ENCODE assay signal across 19 cellular contexts in the genomic region with DNA sequence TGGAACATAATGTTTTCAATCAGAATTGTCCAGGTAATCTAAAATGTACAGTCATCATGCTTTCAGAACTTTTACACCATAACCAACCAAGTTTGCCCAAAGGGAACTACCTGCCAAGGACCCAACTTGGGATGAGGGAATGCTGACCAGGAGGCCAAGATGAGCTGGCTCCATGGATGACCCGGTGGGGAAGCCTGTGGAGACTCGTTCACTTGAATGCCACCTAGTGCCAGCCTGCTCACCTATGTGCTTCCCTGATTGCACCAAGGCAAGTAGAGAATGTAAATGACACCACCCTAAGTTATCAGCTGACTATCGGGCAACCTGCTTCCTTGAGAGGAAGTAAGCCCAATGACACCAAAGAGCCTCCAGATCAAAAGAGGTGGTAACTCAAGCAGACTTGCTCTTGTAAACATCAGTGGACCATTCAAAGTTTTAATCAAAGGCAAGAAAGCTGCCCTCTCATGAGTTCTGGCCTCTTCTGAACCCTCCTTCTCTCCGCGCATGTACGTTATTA.
A peak's percentile ranks its signal among the peaks of the same experiment; 100 is the strongest.
DNase-seq lines count a peak whose midpoint lies in the region; ATAC-seq and TF ChIP-seq lines count a peak whose summit lies in the region.
"Had no signal": no experiment of that assay in that cellular context is flagged by ENCODE, and none has a peak within 500 bp of the region (broad histone marks: within the 10 kb centered on the region; RNA-seq: fewer than 3 reads in every experiment).

No MANE protein-coding gene starts in this region.

- H3K27me3 Mint-ChIP-seq in activated T-cell treated with anti-CD3 and anti-CD28 coated beads, Interleukin-2, amount 50 U/mL, for 72 hours (ENCODE audit: low read depth): peaks cover 1% of the 10 kb centered on the region
- H3K27me3 Mint-ChIP-seq in GM23338 (ENCODE audit: insufficient read depth, low read depth, poor library complexity): no peaks in the 10 kb centered on the region
- H3K27me3 Mint-ChIP-seq in activated naive CD8-positive, alpha-beta T cell treated with anti-CD3 and anti-CD28 coated beads for 36 hours: no peaks in the 10 kb centered on the region

- in situ Hi-C loops in gastrocnemius medialis (cut with MboI; ENCODE audit: low sequenced_read_pairs in 4 of 4): loop anchor here in 2 of 4 donors (5.0 to 10.0 kb wide), 2 partner anchors 52 to 54 kb away; no protein-coding TSS in a partner anchor

- H3K4me3 ChIP-seq in GM23338: no peak overlapping the region
- no peak overlapping the region for H3K4me3 ChIP-seq in gastrocnemius medialis
- no peak overlapping the region for H3K4me3 ChIP-seq in thyroid gland (replicated peaks in 1 of 3)
- H3K4me3 ChIP-seq: A549, GM12878 had no signal

- no peak for TF ChIP-seq POLR2A in gastrocnemius medialis (IDR thresholded peaks at IDR 0.05)
- TF ChIP-seq POLR2A in thyroid gland (IDR thresholded peaks at IDR 0.05): no peak

- H2AFZ ChIP-seq in GM23338: no peak overlapping the region

- H3K36me3 Mint-ChIP-seq in activated T-cell treated with anti-CD3 and anti-CD28 coated beads, Interleukin-2, amount 50 U/mL, for 72 hours (ENCODE audit: insufficient read depth in 2 of 2): no peaks in the 10 kb centered on the region
- H3K36me3 Mint-ChIP-seq in GM23338 (ENCODE audit: low read depth): no peaks in the 10 kb centered on the region; the same call in 2 of the 3 replicates
- no peaks in the 10 kb centered on the region for H3K36me3 Mint-ChIP-seq in activated naive CD8-positive, alpha-beta T cell treated with anti-CD3 and anti-CD28 coated beads for 36 hours

- no peaks in the 10 kb centered on the region for H3K79me2 ChIP-seq in GM23338 (replicated peaks; ENCODE audit: insufficient read depth)

- intact Hi-C loops in gastrocnemius medialis (cut with DNase I; ENCODE audit: low total_unique reads) (no loop called here), thyroid gland (cut with DNase I) (no loop called here)

- peaks cover 5% of the 10 kb centered on the region; the same call in 1 of the 2 replicates for H3K9me2 ChIP-seq in GM23338 (ENCODE audit: insufficient read depth)

- no peaks in the 10 kb centered on the region for H3K9me3 Mint-ChIP-seq in activated T-cell treated with anti-CD3 and anti-CD28 coated beads, Interleukin-2, amount 50 U/mL, for 72 hours
- no peaks in the 10 kb centered on the region for H3K9me3 Mint-ChIP-seq in GM23338
- H3K9me3 Mint-ChIP-seq in activated naive CD8-positive, alpha-beta T cell treated with anti-CD3 and anti-CD28 coated beads for 36 hours: no peaks in the 10 kb centered on the region

- H3K27me3 ChIP-seq in GM23338 (ENCODE audit: insufficient read depth): no peaks in the 10 kb centered on the region
- no peaks in the 10 kb centered on the region for H3K27me3 ChIP-seq in gastrocnemius medialis
- H3K27me3 ChIP-seq in thyroid gland: no peaks in the 10 kb centered on the region

- no peak overlapping the region for H3K4me3 Mint-ChIP-seq in activated T-cell treated with anti-CD3 and anti-CD28 coated beads, Interleukin-2, amount 50 U/mL, for 72 hours
- H3K4me3 Mint-ChIP-seq in GM23338: no peak overlapping the region
- no peak overlapping the region for H3K4me3 Mint-ChIP-seq in activated naive CD8-positive, alpha-beta T cell treated with anti-CD3 and anti-CD28 coated beads for 36 hours

- TF ChIP-seq CTCF in GM23338 (conservative IDR thresholded peaks at IDR 0.05; ENCODE audit: low read depth in 2 of 2) (no peak), gastrocnemius medialis (IDR thresholded peaks at IDR 0.05 in 4 of 5, conservative IDR thresholded peaks at IDR 0.05 in 1 of 5) (no peak), thyroid gland (IDR thresholded peaks at IDR 0.05) (no peak)

- H3F3A ChIP-seq in GM23338 (replicated peaks; ENCODE audit: low read depth): no peaks in the 10 kb centered on the region

- WGBS in thyroid gland, 2 donors: 95 to 99% methylated on average over 6 of the region's 6 CpGs

- no peaks in the 10 kb centered on the region for H3K4me1 ChIP-seq in GM23338 (ENCODE audit: insufficient read depth)
- H3K4me1 ChIP-seq in gastrocnemius medialis: peaks cover 45 to 56% of the 10 kb centered on the region in 2 donors
- H3K4me1 ChIP-seq in thyroid gland: peaks cover 0 to 6% of the 10 kb centered on the region in 2 donors

- H4K20me1 ChIP-seq in GM23338 (replicated peaks; ENCODE audit: insufficient read depth): no peaks in the 10 kb centered on the region

- H3K4me2 ChIP-seq in GM23338: no peak overlapping the region
- H3K4me2 ChIP-seq: A549 had no signal

- H3K27ac Mint-ChIP-seq in activated T-cell treated with anti-CD3 and anti-CD28 coated beads, Interleukin-2, amount 50 U/mL, for 72 hours: peak overlapping the region; percentile 63
- H3K27ac Mint-ChIP-seq in GM23338: peak overlapping the region; percentile 36; the same call in 1 of the 2 replicates
- H3K27ac Mint-ChIP-seq in activated naive CD8-positive, alpha-beta T cell treated with anti-CD3 and anti-CD28 coated beads for 36 hours: peak overlapping the region; percentile 96

- ATAC-seq in activated T-cell treated with anti-CD3 and anti-CD28 coated beads, Interleukin-2, amount 50 U/mL, for 72 hours (replicated peaks in 1 of 2): no peak
- ATAC-seq in GM23338: no peak
- ATAC-seq in esophagus mucosa: peak; percentile 39
- ATAC-seq in gastrocnemius medialis: no peak
- ATAC-seq in GM18520 (IDR thresholded peaks at IDR 0.05; ENCODE audit: unreplicated experiment): no peak
- ATAC-seq: A549, GM12878 had no signal

- H3K9me3 ChIP-seq in gastrocnemius medialis (no peaks in the 10 kb centered on the region), thyroid gland (no peaks in the 10 kb centered on the region)
- H3K9me3 ChIP-seq: A549 had no signal

- H3K36me3 ChIP-seq in GM23338 (ENCODE audit: insufficient read depth) (no peaks in the 10 kb centered on the region), gastrocnemius medialis (no peaks in the 10 kb centered on the region), thyroid gland (no peaks in the 10 kb centered on the region)

- H3K4me1 Mint-ChIP-seq in activated T-cell treated with anti-CD3 and anti-CD28 coated beads, Interleukin-2, amount 50 U/mL, for 72 hours (ENCODE audit: low read depth): peaks cover 37% of the 10 kb centered on the region
- H3K4me1 Mint-ChIP-seq in GM23338: peaks cover 19% of the 10 kb centered on the region
- H3K4me1 Mint-ChIP-seq in activated naive CD8-positive, alpha-beta T cell treated with anti-CD3 and anti-CD28 coated beads for 36 hours: peaks cover 41% of the 10 kb centered on the region

- DNase-seq in activated T-cell treated with anti-CD3 and anti-CD28 coated beads, Interleukin-2, amount 50 U/mL, for 72 hours: no peak
- no peak for DNase-seq in activated T-cell treated with anti-CD3 and anti-CD28 coated beads, Interleukin-2, amount 50 U/mL, for 48 hours
- DNase-seq in GM23338 (ENCODE audit: low spot score): no peak
- no peak for DNase-seq in activated naive CD8-positive, alpha-beta T cell treated with anti-CD3 and anti-CD28 coated beads for 36 hours
- DNase-seq in gastrocnemius medialis: no peak
- DNase-seq in thyroid gland: no peak
- DNase-seq: C1 segment of cervical spinal cord, GDM1, GOT3, NCI-H1417, NCI-H2029, NCI-H2171, NCI-H446, NCI-H69 had no signal

- H3K27ac ChIP-seq in GM23338 (ENCODE audit: low read depth): no peak overlapping the region
- peak overlapping the region in 1 of 4 donors; percentile 98 for H3K27ac ChIP-seq in gastrocnemius medialis
- no peak overlapping the region for H3K27ac ChIP-seq in thyroid gland
- H3K27ac ChIP-seq: A549, HL-60 had no signal

TF ChIP-seq in GM23338, 12 proteins besides CTCF, POLR2A, EP300 and RAD21 (continues in another document):
- TF ChIP-seq EZH2 (IDR thresholded peaks at IDR 0.05; ENCODE audit: low read depth, unreplicated experiment): no peak
- TF ChIP-seq, protein P1, sequence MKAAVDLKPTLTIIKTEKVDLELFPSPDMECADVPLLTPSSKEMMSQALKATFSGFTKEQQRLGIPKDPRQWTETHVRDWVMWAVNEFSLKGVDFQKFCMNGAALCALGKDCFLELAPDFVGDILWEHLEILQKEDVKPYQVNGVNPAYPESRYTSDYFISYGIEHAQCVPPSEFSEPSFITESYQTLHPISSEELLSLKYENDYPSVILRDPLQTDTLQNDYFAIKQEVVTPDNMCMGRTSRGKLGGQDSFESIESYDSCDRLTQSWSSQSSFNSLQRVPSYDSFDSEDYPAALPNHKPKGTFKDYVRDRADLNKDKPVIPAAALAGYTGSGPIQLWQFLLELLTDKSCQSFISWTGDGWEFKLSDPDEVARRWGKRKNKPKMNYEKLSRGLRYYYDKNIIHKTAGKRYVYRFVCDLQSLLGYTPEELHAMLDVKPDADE (IDR thresholded peaks at IDR 0.05): no peak
- TF ChIP-seq ZNF114 (CRISPR knock-in tag; IDR thresholded peaks at IDR 0.05): no peak
- TF ChIP-seq ZNF331 (CRISPR knock-in tag; IDR thresholded peaks at IDR 0.05; ENCODE audit: low read depth): no peak

Comparison
In these comparisons a context has a peak if more than half of its experiments do, and no peak if none do; other contexts are left out.
1. H3K27ac Mint-ChIP-seq: peak in every context shown above with its lines; median percentile 96 in activated naive CD8-positive, alpha-beta T cell treated with anti-CD3 and anti-CD28 coated beads for 36 hours; 63 in activated T-cell treated with anti-CD3 and anti-CD28 coated beads, Interleukin-2, amount 50 U/mL, for 72 hours; 36 in GM23338.